ENCODE assay signal across 7 cellular contexts in genomic region chr11:33094157-33094556, GRCh38.
"Had no signal": no experiment of that assay in that cellular context is flagged by ENCODE, and none has a peak within 500 bp of the region (broad histone marks: within the 10 kb centered on the region; RNA-seq: fewer than 3 reads in every experiment).

No MANE protein-coding gene starts in this region.

- FAIRE-seq: G401.6, GM12878, GM12892, GM18507, GM19239 had no signal

- DNase-seq: GDM1, GF-D8 had no signal

- ATAC-seq: GM12878 had no signal

- H3K4me3 ChIP-seq: GM12878 had no signal
